10 cellular contexts compared by ENCODE assay signal in the genomic region with DNA sequence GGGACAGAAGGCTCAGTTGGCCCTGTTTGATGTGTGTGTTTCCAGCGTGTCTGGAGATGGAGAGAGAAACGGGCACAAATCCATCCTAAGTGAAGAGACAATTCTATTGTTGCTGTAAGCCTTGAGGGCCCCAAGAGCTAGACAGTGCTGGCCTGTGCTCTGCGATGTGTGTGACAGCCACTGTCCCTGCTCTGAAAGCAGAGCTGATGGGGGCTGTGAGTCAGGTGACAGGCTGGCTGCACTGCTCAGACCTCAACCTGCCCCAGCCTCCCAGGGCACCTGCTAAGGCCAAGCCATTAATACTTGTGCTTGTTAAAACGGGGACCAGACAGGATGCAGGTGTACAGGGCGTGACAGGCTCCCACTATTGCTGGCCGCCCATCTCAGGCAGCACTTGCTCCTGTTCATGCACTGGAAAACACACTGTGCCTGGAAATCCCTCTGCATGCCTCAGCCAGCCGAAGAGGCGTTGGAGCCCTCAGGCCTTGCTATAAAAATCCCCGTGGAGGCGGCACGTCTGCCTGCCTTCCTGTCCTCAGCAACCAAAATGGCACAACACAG. TPM values are rescaled to one million over a fixed set of nuclear protein-coding genes. Genes with fewer than 3 reads are reported as not detected.
DNase-seq lines count a peak whose midpoint lies in the region; FAIRE-seq and TF ChIP-seq lines count a peak whose summit lies in the region.
"Had no signal": no experiment of that assay in that cellular context is flagged by ENCODE, and none has a peak within 500 bp of the region (broad histone marks: within the 10 kb centered on the region; RNA-seq: fewer than 3 reads in every experiment).

No MANE protein-coding gene starts in this region.

- FAIRE-seq in frontal cortex (lab: Jason Lieb, UNC) = no peak

- H3K4me3 Mint-ChIP-seq in MCF 10A (ENCODE audit: unreplicated experiment) = no peak overlapping the region
- H3K4me3 Mint-ChIP-seq in progenitor cell of endocrine pancreas (ENCODE audit: low read depth) = no peak overlapping the region

- H3K4me1 ChIP-seq in mammary epithelial cell (ENCODE audit: insufficient read depth, low read length) = peaks cover 3% of the 10 kb centered on the region
- peaks cover 24% of the 10 kb centered on the region for H3K4me1 ChIP-seq in Karpas-422 (ENCODE audit: low read length)

- POLR2A ChIA-PET in MCF 10A (lab: Yijun Ruan, JAX) = interaction anchor here (0.6 to 0.7 kb wide), 2 partner anchors 156 to 195 kb away, joined by 3 to 4 read pairs; no protein-coding TSS in a partner anchor

- H3K27me3 Mint-ChIP-seq in MCF 10A (ENCODE audit: insufficient read depth, unreplicated experiment) (no peaks in the 10 kb centered on the region), progenitor cell of endocrine pancreas (no peaks in the 10 kb centered on the region)

- no peak overlapping the region for H3K4me3 ChIP-seq in mammary epithelial cell (replicated peaks in 1 of 3; ENCODE audit: insufficient read depth in 1 of 3, low read depth in 2 of 3, low read length in 3 of 3)
- H3K4me3 ChIP-seq in Karpas-422 (ENCODE audit: low read length) = 0 out of 2 replicates have a peak overlapping the region, but pooled peaks have one; percentile 21

- 7% methylated on average over 11 of the region's 11 CpGs for WGBS in mammary epithelial cell (ENCODE audit: low coverage, missing lambda C conversion rate)

- H3K27ac ChIP-seq in mammary epithelial cell (ENCODE audit: insufficient read depth, low read depth, low read length) = no peak overlapping the region
- no peak overlapping the region for H3K27ac ChIP-seq in Karpas-422 (ENCODE audit: low read length)

- H3K9me3 ChIP-seq in mammary epithelial cell (replicated peaks; ENCODE audit: insufficient read depth, low read length) (no peaks in the 10 kb centered on the region), Karpas-422 (ENCODE audit: low read length) (no peaks in the 10 kb centered on the region)

- peaks cover 8% of the 10 kb centered on the region for H3K9me3 Mint-ChIP-seq in MCF 10A (ENCODE audit: unreplicated experiment)
- peaks cover 13% of the 10 kb centered on the region for H3K9me3 Mint-ChIP-seq in progenitor cell of endocrine pancreas (ENCODE audit: low read depth)

- H3K36me3 ChIP-seq in mammary epithelial cell (ENCODE audit: insufficient read depth, low read length) (no peaks in the 10 kb centered on the region), Karpas-422 (ENCODE audit: insufficient read depth, low read length) (no peaks in the 10 kb centered on the region)

- in situ Hi-C loops in mammary epithelial cell (cut with MboI; ENCODE audit: low sequenced_read_pairs in 2 of 2) = no loop called here

- DNase-seq in mammary epithelial cell (peak; percentile 59), MCF 10A (ENCODE audit: unreplicated experiment) (no peak), Karpas-422 (peak; percentile 45), frontal cortex (ENCODE audit: low spot score in 2 of 2) (peak; percentile 51 to 58), superior temporal gyrus (ENCODE audit: extremely low spot score) (peak; percentile 96), RKO (ENCODE audit: low spot score) (no peak), SW480 (ENCODE audit: low spot score) (no peak), progenitor cell of endocrine pancreas (ENCODE audit: low spot score, unreplicated experiment) (no peak)
- DNase-seq: IMR-90, left ventricle myocardium superior had no signal

- no peaks in the 10 kb centered on the region for H3K27me3 ChIP-seq in mammary epithelial cell (ENCODE audit: insufficient read depth, low read length)
- H3K27me3 ChIP-seq in Karpas-422 (ENCODE audit: low read length) = no peaks in the 10 kb centered on the region

- H2AFZ ChIP-seq in mammary epithelial cell (ENCODE audit: low read depth, low read length) (peak overlapping the region; percentile 34), Karpas-422 (ENCODE audit: low read length) (no peak overlapping the region)

- H3K4me1 Mint-ChIP-seq in MCF 10A (ENCODE audit: insufficient read depth, unreplicated experiment) (peaks cover 16% of the 10 kb centered on the region), progenitor cell of endocrine pancreas (ENCODE audit: low read depth) (peaks cover 1% of the 10 kb centered on the region)

- H3K27ac Mint-ChIP-seq in MCF 10A (ENCODE audit: low read depth, unreplicated experiment) = no peak overlapping the region
- H3K27ac Mint-ChIP-seq in progenitor cell of endocrine pancreas = no peak overlapping the region

- H3K79me2 ChIP-seq in mammary epithelial cell (ENCODE audit: insufficient read depth, low read length) (no peaks in the 10 kb centered on the region), Karpas-422 (ENCODE audit: low read length) (no peaks in the 10 kb centered on the region)

- no TSS peak for BruUV-seq in mammary epithelial cell (replicated peaks; lab: Mats Ljungman, UMichigan)
- BruUV-seq in MCF 10A (replicated peaks; lab: Mats Ljungman, UMichigan) = no TSS peak

- CTCF ChIA-PET in mammary epithelial cell (lab: Charles Lee; ENCODE audit: low non-redundant PET) (no interaction called here), MCF 10A (lab: Yijun Ruan, JAX) (interaction anchor here (0.5 kb wide), 1 partner anchor 187 kb away, joined by 3 read pairs; no protein-coding TSS in a partner anchor)

- TF ChIP-seq CTCF in mammary epithelial cell (conservative IDR thresholded peaks at IDR 0.05 in 1 of 2, IDR thresholded peaks at IDR 0.05 in 1 of 2; ENCODE audit: extremely low read depth in 1 of 2, insufficient read depth in 1 of 2, low read depth in 1 of 2, low read length in 2 of 2) = no peak
- TF ChIP-seq CTCF in MCF 10A (IDR thresholded peaks at IDR 0.05; ENCODE audit: unreplicated experiment) = no peak
- no peak for TF ChIP-seq CTCF in progenitor cell of endocrine pancreas (IDR thresholded peaks at IDR 0.05; ENCODE audit: unreplicated experiment)

- intact Hi-C loops in mammary epithelial cell (cut with micrococcal nuclease) (no loop called here), MCF 10A (cut with micrococcal nuclease) (no loop called here)

- no peak overlapping the region for H3K9ac ChIP-seq in mammary epithelial cell (ENCODE audit: insufficient read depth, low read length)
- H3K9ac ChIP-seq in Karpas-422 (ENCODE audit: low read length) = no peak overlapping the region

- no peaks in the 10 kb centered on the region for H3K36me3 Mint-ChIP-seq in MCF 10A (ENCODE audit: insufficient read depth, unreplicated experiment)
- H3K36me3 Mint-ChIP-seq in progenitor cell of endocrine pancreas (ENCODE audit: insufficient read depth) = peaks cover 2% of the 10 kb centered on the region

- no peak overlapping the region for H3K4me2 ChIP-seq in mammary epithelial cell (ENCODE audit: insufficient read depth, low read depth, low read length)
- peak overlapping the region; percentile 47 for H3K4me2 ChIP-seq in Karpas-422 (ENCODE audit: low read depth, low read length, poor library complexity, severe bottlenecking)

- dilution Hi-C loops in mammary epithelial cell (cut with HindIII; ENCODE audit: low sequenced_read_pairs) = no loop called here

- no peaks in the 10 kb centered on the region for H4K20me1 ChIP-seq in mammary epithelial cell (ENCODE audit: insufficient read depth, low read length)
- H4K20me1 ChIP-seq in Karpas-422 (ENCODE audit: insufficient read depth, low read depth, low read length) = no peaks in the 10 kb centered on the region

- H3K9me2 ChIP-seq in Karpas-422 (replicated peaks; ENCODE audit: insufficient read depth, low read length) = no peaks in the 10 kb centered on the region

RNA-seq across cellular contexts. Expression of gene SEMA4D, which starts 44.6 kb away (rescaled TPM):
- total RNA-seq in mammary epithelial cell = 1 to 10 TPM; 1.7 to 2.3 TPM
- 0.71 TPM for polyA plus RNA-seq in mammary epithelial cell
- polyA minus RNA-seq in mammary epithelial cell = 2.5 TPM
- total RNA-seq in MCF 10A (2022) = 4.2 and 7.4 TPM in 2 replicates
- total RNA-seq in Karpas-422 (2014; rRNA removed; shearing (Covaris generic); ENCODE audit: low replicate concordance) = 2.3 and 5.3 TPM in 2 replicates
- 7.7 TPM for total RNA-seq in frontal cortex
- total RNA-seq in progenitor cell of endocrine pancreas = 63.1 and 65.3 TPM in 2 replicates

Comparison
In these comparisons a context has a peak if more than half of its experiments do, and no peak if none do; other contexts are left out.
1. DNase-seq: peak in mammary epithelial cell (single experiment), Karpas-422 (single experiment), frontal cortex (2 of 2) and superior temporal gyrus (single experiment); none in MCF 10A (single experiment), RKO (single experiment), SW480 (single experiment) and progenitor cell of endocrine pancreas (single experiment).